ENCODE assay signal across 7 cellular contexts in genomic region chr10:125123363-125124113, GRCh38. TPM values are rescaled to one million over a fixed set of nuclear protein-coding genes. Genes with fewer than 3 reads are reported as not detected.
DNase-seq lines count a peak whose midpoint lies in the region; ATAC-seq, FAIRE-seq and TF ChIP-seq lines count a peak whose summit lies in the region.

No MANE protein-coding gene starts in this region.

- H3K27me3 ChIP-seq in bronchial epithelial cell (ENCODE audit: control insufficient read depth, insufficient read depth, low read length) (no peaks in the 10 kb centered on the region), HepG2 (ENCODE audit: control insufficient read depth in 1 of 2, insufficient read depth in 2 of 2, low read length in 2 of 2) (peaks cover 1 to 76% of the 10 kb centered on the region in 2 experiments; a peak in 4 of 5 replicates), tibial artery (no peaks in the 10 kb centered on the region), WERI-Rb-1 (ENCODE audit: insufficient read depth, low read depth, severe bottlenecking) (no peaks in the 10 kb centered on the region)

- POLR2A ChIA-PET in HepG2 (lab: Yijun Ruan, JAX): no interaction called here

- FAIRE-seq in bronchial epithelial cell (lab: Jason Lieb, UNC) (peak; percentile 90), HepG2 (lab: Jason Lieb, UNC) (no peak)

- H3K9ac ChIP-seq in HepG2 (ENCODE audit: insufficient read depth, low read depth, low read length): no peak overlapping the region

- H2AFZ ChIP-seq in HepG2 (ENCODE audit: low read length): no peak overlapping the region

- 19% methylated on average over 7 of the region's 13 CpGs for WGBS in HepG2 (ENCODE audit: low lambda C conversion rate)

- no peak overlapping the region for H3K4me3 ChIP-seq in LNCaP clone FGC (ENCODE audit: low read depth, low read length)
- no peak overlapping the region for H3K4me3 ChIP-seq in bronchial epithelial cell (ENCODE audit: low read depth, low read length)
- H3K4me3 ChIP-seq in HepG2 (replicated peaks in 1 of 3; ENCODE audit: insufficient read depth in 1 of 3, low read depth in 2 of 3, low read length in 3 of 3): no peak overlapping the region; a peak in 1 of 6 replicates
- peak overlapping the region; percentile 16 to 37 for H3K4me3 ChIP-seq in tibial artery
- H3K4me3 ChIP-seq in WERI-Rb-1 (ENCODE audit: low read depth, low read length): no peak overlapping the region

- H3K4me1 ChIP-seq in HepG2 (ENCODE audit: insufficient read depth, low read length): peaks cover 10% of the 10 kb centered on the region; the same call in 1 of the 2 replicates
- H3K4me1 ChIP-seq in tibial artery: peaks cover 0 to 94% (median 74%) of the 10 kb centered on the region in 4 donors

- no peak for TF ChIP-seq RAD21 in HepG2 (CRISPR knock-in tag; IDR thresholded peaks at IDR 0.05)

- TF ChIP-seq EP300 in HepG2 (IDR thresholded peaks at IDR 0.05; ENCODE audit: low read depth in 2 of 2, low read length in 2 of 2) (no peak), HepG2 (CRISPR knock-in tag; IDR thresholded peaks at IDR 0.05; ENCODE audit: borderline replicate concordance) (no peak)

- no peaks in the 10 kb centered on the region for H3K9me3 ChIP-seq in HepG2 (ENCODE audit: low read length)
- no peaks in the 10 kb centered on the region for H3K9me3 ChIP-seq in tibial artery
- no peaks in the 10 kb centered on the region for H3K9me3 ChIP-seq in WERI-Rb-1 (ENCODE audit: severe bottlenecking)

- no peaks in the 10 kb centered on the region for H4K20me1 ChIP-seq in HepG2 (ENCODE audit: insufficient read depth, low read length)

- H3K79me2 ChIP-seq in HepG2 (ENCODE audit: insufficient read depth, low read length): no peaks in the 10 kb centered on the region

- ATAC-seq in HepG2: no peak; the same call in 2 of the 3 replicates

- no peak overlapping the region for H3K4me2 ChIP-seq in HepG2 (ENCODE audit: low read depth, low read length)

- H3K27ac ChIP-seq in HepG2 (ENCODE audit: extremely low read length, insufficient read depth, low read length) (no peak overlapping the region), tibial artery (peak overlapping the region; percentile 79 to 86), WERI-Rb-1 (no peak overlapping the region)

- intact Hi-C loops in HepG2 (cut with micrococcal nuclease; ENCODE audit: unreplicated experiment) (no loop called here), tibial artery (cut with DNase I; ENCODE audit: low total_unique reads) (no loop called here)

- in situ Hi-C loops in HepG2 (cut with HindIII; ENCODE audit: extremely low pct_ligation_motif_present, low pct_unique_long_range_greater_than_20kb): no loop called here
- in situ Hi-C loops in KBM-7 (cut with MboI; ENCODE audit: low pct_unique_long_range_greater_than_20kb, low sequenced_read_pairs): no loop called here

- TF ChIP-seq POLR2A in HepG2 (IDR thresholded peaks at IDR 0.05; ENCODE audit: insufficient read depth in 1 of 2, low read depth in 2 of 2, low read length in 2 of 2): no peak

- H3K36me3 ChIP-seq in bronchial epithelial cell (ENCODE audit: control insufficient read depth, insufficient read depth, low read length) (peaks cover 4% of the 10 kb centered on the region), HepG2 (replicated peaks in 1 of 2; ENCODE audit: control insufficient read depth in 1 of 2, insufficient read depth in 2 of 2, low read length in 2 of 2) (no peaks in the 10 kb centered on the region), tibial artery (peaks cover 0 to 7% (median 0%) of the 10 kb centered on the region in 3 donors), WERI-Rb-1 (peaks cover 23% of the 10 kb centered on the region)

- CTCF ChIA-PET in HepG2 (lab: Yijun Ruan, JAX; ENCODE audit: low intra/inter-chr PET ratio, low total read pairs): no interaction called here

- DNase-seq in LNCaP clone FGC (ENCODE audit: low read depth) (peak; percentile 55), bronchial epithelial cell (ENCODE audit: low read depth) (peak; percentile 95), HepG2 (ENCODE audit: low spot score) (no peak), tibial artery (peak; percentile 80 to 93), DMS 273 treated with DMSO at 0.1 percent for 48 hours (lab: John Stamatoyannopoulos, UW) (no peak), KBM-7 (no peak), WERI-Rb-1 (no peak)

- TF ChIP-seq CTCF in LNCaP clone FGC (IDR thresholded peaks at IDR 0.05; ENCODE audit: control insufficient read depth, extremely low read depth, insufficient read depth) (no peak), bronchial epithelial cell (IDR thresholded peaks at IDR 0.05; ENCODE audit: insufficient read depth, low read length, severe bottlenecking) (no peak), HepG2 (CRISPR knock-in tag; IDR thresholded peaks at IDR 0.05) (no peak), tibial artery (IDR thresholded peaks at IDR 0.05) (no peak), WERI-Rb-1 (IDR thresholded peaks at IDR 0.05; ENCODE audit: low read depth, low read length) (no peak)

- BruUV-seq in HepG2 (replicated peaks; lab: Mats Ljungman, UMichigan): no TSS peak

TF ChIP-seq in HepG2, 621 proteins besides CTCF, POLR2A, EP300 and RAD21 (continues in another document):
- TF ChIP-seq REPIN1 (CRISPR knock-in tag; IDR thresholded peaks at IDR 0.05; ENCODE audit: borderline replicate concordance, low read depth) (no peak), ETS1 (CRISPR knock-in tag; IDR thresholded peaks at IDR 0.05) (no peak), MYC (CRISPR knock-in tag; IDR thresholded peaks at IDR 0.05; ENCODE audit: borderline replicate concordance) (no peak)

RNA-seq across cellular contexts. Expression of gene CTBP2, which starts 36.8 kb away (rescaled TPM):
- total RNA-seq in bronchial epithelial cell (123 and 141 TPM in 2 replicates), HepG2 (2016; rRNA removed; fragmentation: Illumina TruSeq; extraction: Trizol) (not detected in 2 replicates)
- total RNA-seq in HepG2 (2016; cell fraction: cytosol; rRNA removed; fragmentation: Illumina TruSeq; extraction: Trizol; ENCODE audit: low read depth): not detected in 2 replicates
- not detected in 2 replicates for total RNA-seq in HepG2 (2016; cell fraction: insoluble cytoplasmic fraction; rRNA removed; fragmentation: Illumina TruSeq; extraction: Trizol)
- total RNA-seq in HepG2 (2016; cell fraction: membrane; rRNA removed; fragmentation: Illumina TruSeq; extraction: Trizol): not detected in 2 replicates
- not detected in 2 replicates for total RNA-seq in HepG2 (2016; cell fraction: nucleus; rRNA removed; fragmentation: Illumina TruSeq; extraction: Trizol)
- polyA plus RNA-seq in HepG2 (2011; rRNA removed): 0.08 TPM in 1 of 2 replicates, not detected in the other
- polyA plus RNA-seq in HepG2 (2011; cell fraction: cytosol; rRNA removed): 0.04 and 0.05 TPM in 2 replicates
- polyA plus RNA-seq in HepG2 (2011; cell fraction: nucleus; rRNA removed): 0.02 TPM in 1 of 2 replicates, not detected in the other
- 0.08 TPM in 2 replicates for polyA plus RNA-seq in HepG2 (2012)
- polyA plus RNA-seq in HepG2 (2016; cell fraction: cytosol; fragmentation: Illumina TruSeq; extraction: Trizol; ENCODE audit: low read depth): not detected in 2 replicates
- polyA plus RNA-seq in HepG2 (2016; cell fraction: insoluble cytoplasmic fraction; fragmentation: Illumina TruSeq; extraction: Trizol; ENCODE audit: low read depth): not detected in 2 replicates
- not detected in 2 replicates for polyA plus RNA-seq in HepG2 (2016; cell fraction: membrane; fragmentation: Illumina TruSeq; extraction: Trizol; ENCODE audit: low read depth)
- polyA plus RNA-seq in HepG2 (2016; cell fraction: nucleus; fragmentation: Illumina TruSeq; extraction: Trizol; ENCODE audit: insufficient read depth, low read depth): not detected in 2 replicates
- 1.2 and 101 TPM in 2 replicates for polyA minus RNA-seq in HepG2 (2011; rRNA and poly(A)+ RNA removed; ENCODE audit: low replicate concordance)
- polyA minus RNA-seq in HepG2 (2011; cell fraction: cytosol; rRNA and poly(A)+ RNA removed): 0.49 and 0.53 TPM in 2 replicates
- 0.39 TPM in 1 of 2 replicates, not detected in the other for polyA minus RNA-seq in HepG2 (2011; cell fraction: nucleus; rRNA and poly(A)+ RNA removed)

Comparison
In these comparisons a context has a peak if more than half of its experiments do, and no peak if none do; other contexts are left out.
1. DNase-seq: peak in LNCaP clone FGC (single experiment), bronchial epithelial cell (single experiment) and tibial artery (2 of 2); none in HepG2 (single experiment), DMS 273 treated with DMSO at 0.1 percent for 48 hours (single experiment), KBM-7 (single experiment) and WERI-Rb-1 (single experiment).
2. H3K4me3 ChIP-seq: peak in tibial artery (2 of 2); none in LNCaP clone FGC (single experiment), bronchial epithelial cell (single experiment), HepG2 (0 of 3) and WERI-Rb-1 (single experiment).
3. H3K27ac ChIP-seq: peak in tibial artery (2 of 2); none in HepG2 (single experiment) and WERI-Rb-1 (single experiment).
4. RNA of gene CTBP2, which starts 36.8 kb away (total RNA-seq): 123 to 141 TPM in bronchial epithelial cell; not detected in HepG2; every median in the first group is over 10 times any median in the second.